In genomic region chr10:58266003-58266825, GRCh38 we compare ENCODE assay signal across 8 cellular contexts. TPM values are rescaled to one million over a fixed set of nuclear protein-coding genes. Genes with fewer than 3 reads are reported as not detected.
DNase-seq lines count a peak whose midpoint lies in the region; ATAC-seq and TF ChIP-seq lines count a peak whose summit lies in the region.

No MANE protein-coding gene starts in this region.

- DNase-seq in CD1c-positive myeloid dendritic cell (ENCODE audit: extremely low spot score) (peak; percentile 88), KG1 (lab: John Stamatoyannopoulos, UW) (peak; percentile 22), progenitor cell of endocrine pancreas (ENCODE audit: low spot score, unreplicated experiment) (no peak)
- DNase-seq in activated T-cell treated with anti-CD3 and anti-CD28 coated beads, Interleukin-2, amount 50 U/mL, for 72 hours = peak; percentile 27 to 41

- TF ChIP-seq POLR2A in gastroesophageal sphincter (IDR thresholded peaks at IDR 0.05) = no peak

- ATAC-seq in GM19351 (IDR thresholded peaks at IDR 0.05; ENCODE audit: unreplicated experiment) = peak; percentile 21
- ATAC-seq in activated T-cell treated with anti-CD3 and anti-CD28 coated beads, Interleukin-2, amount 50 U/mL, for 72 hours (replicated peaks in 1 of 2) = peak; percentile 43 to 48
- ATAC-seq in gastroesophageal sphincter = no peak
- ATAC-seq in HG02588 (IDR thresholded peaks at IDR 0.05; ENCODE audit: unreplicated experiment) = no peak
- no peak for ATAC-seq in HG03439 (IDR thresholded peaks at IDR 0.05; ENCODE audit: unreplicated experiment)

- H3K36me3 ChIP-seq in gastroesophageal sphincter = no peaks in the 10 kb centered on the region

- no peaks in the 10 kb centered on the region for H3K27me3 ChIP-seq in gastroesophageal sphincter

- H3K27me3 Mint-ChIP-seq in activated T-cell treated with anti-CD3 and anti-CD28 coated beads, Interleukin-2, amount 50 U/mL, for 72 hours (ENCODE audit: low read depth) = no peaks in the 10 kb centered on the region
- H3K27me3 Mint-ChIP-seq in progenitor cell of endocrine pancreas = no peaks in the 10 kb centered on the region

- H3K27ac ChIP-seq in gastroesophageal sphincter = peak overlapping the region; percentile 90 to 98 (median 96)

- WGBS in gastroesophageal sphincter (ENCODE audit: low coverage in 1 of 2), 2 donors = 4 to 9% methylated on average over 14 of the region's 14 CpGs

- no peaks in the 10 kb centered on the region for H3K9me3 Mint-ChIP-seq in activated T-cell treated with anti-CD3 and anti-CD28 coated beads, Interleukin-2, amount 50 U/mL, for 72 hours
- no peaks in the 10 kb centered on the region for H3K9me3 Mint-ChIP-seq in progenitor cell of endocrine pancreas (ENCODE audit: low read depth)

- no peak for TF ChIP-seq CTCF in gastroesophageal sphincter (IDR thresholded peaks at IDR 0.05)
- no peak for TF ChIP-seq CTCF in progenitor cell of endocrine pancreas (IDR thresholded peaks at IDR 0.05; ENCODE audit: unreplicated experiment)

- TF ChIP-seq EP300 in gastroesophageal sphincter (IDR thresholded peaks at IDR 0.05) = no peak

- peaks cover 0 to 52% (median 3%) of the 10 kb centered on the region in 3 donors for H3K4me1 ChIP-seq in gastroesophageal sphincter

- peak overlapping the region; percentile 62 to 64 for H3K4me3 ChIP-seq in gastroesophageal sphincter

- H3K4me1 Mint-ChIP-seq in activated T-cell treated with anti-CD3 and anti-CD28 coated beads, Interleukin-2, amount 50 U/mL, for 72 hours (ENCODE audit: low read depth) = peaks cover 42% of the 10 kb centered on the region
- peaks cover 27% of the 10 kb centered on the region for H3K4me1 Mint-ChIP-seq in progenitor cell of endocrine pancreas (ENCODE audit: low read depth)

- H3K36me3 Mint-ChIP-seq in activated T-cell treated with anti-CD3 and anti-CD28 coated beads, Interleukin-2, amount 50 U/mL, for 72 hours (ENCODE audit: insufficient read depth in 2 of 2) = peaks cover 6 to 7% of the 10 kb centered on the region in 2 donors
- H3K36me3 Mint-ChIP-seq in progenitor cell of endocrine pancreas (ENCODE audit: insufficient read depth) = no peaks in the 10 kb centered on the region

- H3K27ac Mint-ChIP-seq in activated T-cell treated with anti-CD3 and anti-CD28 coated beads, Interleukin-2, amount 50 U/mL, for 72 hours = peak overlapping the region; percentile 91
- peak overlapping the region; percentile 96 for H3K27ac Mint-ChIP-seq in progenitor cell of endocrine pancreas

- no peaks in the 10 kb centered on the region for H3K9me3 ChIP-seq in gastroesophageal sphincter

- H3K4me3 Mint-ChIP-seq in activated T-cell treated with anti-CD3 and anti-CD28 coated beads, Interleukin-2, amount 50 U/mL, for 72 hours = peak overlapping the region; percentile 90 to 92
- peak overlapping the region; percentile 89 for H3K4me3 Mint-ChIP-seq in progenitor cell of endocrine pancreas (ENCODE audit: low read depth)

RNA-seq across cellular contexts. Expression of gene IPMK, which starts 1.5 kb away (rescaled TPM):
- 1 to 10 TPM; 7.1 to 8.3 TPM for total RNA-seq in activated T-cell treated with anti-CD3 and anti-CD28 coated beads, Interleukin-2, amount 50 U/mL, for 72 hours
- 1 to 10 TPM; 3.0 to 10.0 (median 6.3) TPM for total RNA-seq in gastroesophageal sphincter
- 5.7 and 6.4 TPM in 2 replicates for total RNA-seq in progenitor cell of endocrine pancreas

RNA-seq across cellular contexts. Expression of gene CISD1, which starts 2.7 kb away (rescaled TPM):
- total RNA-seq in activated T-cell treated with anti-CD3 and anti-CD28 coated beads, Interleukin-2, amount 50 U/mL, for 72 hours = 10 to 100 TPM; 34.5 to 37.7 TPM
- 10 to 100 TPM; 24.7 to 60.1 (median 47.6) TPM for total RNA-seq in gastroesophageal sphincter
- 31.7 and 39.4 TPM in 2 replicates for total RNA-seq in progenitor cell of endocrine pancreas

Comparison
In these comparisons a context has a peak if more than half of its experiments do, and no peak if none do; other contexts are left out.
1. ATAC-seq: peak in GM19351 (single experiment) and activated T-cell treated with anti-CD3 and anti-CD28 coated beads, Interleukin-2, amount 50 U/mL, for 72 hours (2 of 2); none in gastroesophageal sphincter (single experiment), HG02588 (single experiment) and HG03439 (single experiment).